ENCODE assay signal across 12 cellular contexts in the genomic region with DNA sequence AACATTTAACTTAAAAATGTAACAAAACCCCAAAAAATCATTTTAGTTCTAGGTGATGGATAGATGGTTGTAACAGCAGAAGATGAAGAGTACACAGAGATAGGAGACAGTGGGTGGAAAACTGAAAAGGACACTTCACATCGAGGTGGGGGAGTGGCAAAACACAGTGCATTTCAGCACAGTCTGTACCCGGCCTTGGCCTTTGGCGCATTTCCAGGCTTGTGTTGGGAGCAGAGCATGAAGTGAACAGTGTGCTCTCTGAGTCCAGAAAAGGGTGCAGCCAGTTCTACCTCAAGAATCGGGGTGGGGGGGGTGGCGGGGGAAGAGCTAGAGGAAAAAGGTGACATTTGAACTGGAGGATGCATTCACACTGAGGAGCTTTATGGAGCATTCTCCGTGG. TPM values are rescaled to one million over a fixed set of nuclear protein-coding genes. Genes with fewer than 3 reads are reported as not detected.
DNase-seq lines count a peak whose midpoint lies in the region; ATAC-seq, FAIRE-seq and TF ChIP-seq lines count a peak whose summit lies in the region.
"Had no signal": no experiment of that assay in that cellular context is flagged by ENCODE, and none has a peak within 500 bp of the region (broad histone marks: within the 10 kb centered on the region; RNA-seq: fewer than 3 reads in every experiment).

No MANE protein-coding gene starts in this region.

- DNase-seq in activated T-cell treated with anti-CD3 and anti-CD28 coated beads, Interleukin-2, amount 50 U/mL, for 4 hours, result no peak
- no peak for DNase-seq in activated T-cell treated with anti-CD3 and anti-CD28 coated beads, Interleukin-2, amount 50 U/mL, for 1 hour
- DNase-seq in kidney, result peak; percentile 76
- DNase-seq in posterior vena cava (ENCODE audit: low spot score), result no peak
- no peak for DNase-seq in NCI-H1092 treated with DMSO at 0.1 percent for 48 hours (lab: John Stamatoyannopoulos, UW)
- DNase-seq: KG1, NCI-H2081, trophoblast cell had no signal

- H3K27ac Mint-ChIP-seq in brain, result peak overlapping the region in 1 of 5 experiments; percentile 11

- no peaks in the 10 kb centered on the region for H3K9me3 Mint-ChIP-seq in activated T-cell treated with anti-CD3 and anti-CD28 coated beads, Interleukin-2, amount 50 U/mL, for 4 hours
- H3K9me3 Mint-ChIP-seq in brain, result peaks cover 0 to 18% (median 0%) of the 10 kb centered on the region in 5 experiments

- no peak for ATAC-seq in activated T-cell treated with anti-CD3 and anti-CD28 coated beads, Interleukin-2, amount 50 U/mL, for 4 hours
- no peak for ATAC-seq in GM21447 (IDR thresholded peaks at IDR 0.05; ENCODE audit: unreplicated experiment)
- ATAC-seq: left colon had no signal

- H3K4me3 ChIP-seq in kidney (ENCODE audit: low read length in 2 of 2), result no peak overlapping the region

- H3K36me3 Mint-ChIP-seq in activated T-cell treated with anti-CD3 and anti-CD28 coated beads, Interleukin-2, amount 50 U/mL, for 4 hours (ENCODE audit: insufficient read depth), result peaks cover 32% of the 10 kb centered on the region
- peaks cover 37% of the 10 kb centered on the region for H3K36me3 Mint-ChIP-seq in brain

- peaks cover 0 to 8% of the 10 kb centered on the region in 2 donors for H3K36me3 ChIP-seq in kidney (ENCODE audit: control insufficient read depth in 1 of 2, insufficient read depth in 2 of 2, low read length in 2 of 2)

- FAIRE-seq in kidney (lab: Jason Lieb, UNC), result no peak

- peaks cover 54% of the 10 kb centered on the region for H3K4me1 Mint-ChIP-seq in activated T-cell treated with anti-CD3 and anti-CD28 coated beads, Interleukin-2, amount 50 U/mL, for 4 hours (ENCODE audit: low read depth)
- H3K4me1 Mint-ChIP-seq in brain, result peaks cover 56% of the 10 kb centered on the region

- no peak overlapping the region for H3K9ac ChIP-seq in kidney (ENCODE audit: low read length in 2 of 2)

- H3K27me3 Mint-ChIP-seq in activated T-cell treated with anti-CD3 and anti-CD28 coated beads, Interleukin-2, amount 50 U/mL, for 4 hours (ENCODE audit: low read depth), result no peaks in the 10 kb centered on the region
- H3K27me3 Mint-ChIP-seq in brain, result peaks cover 8% of the 10 kb centered on the region

- peaks cover 0 to 4% of the 10 kb centered on the region in 2 donors for H3K4me1 ChIP-seq in kidney (ENCODE audit: control insufficient read depth in 1 of 2, insufficient read depth in 1 of 2, low read depth in 1 of 2, low read length in 2 of 2)

- no peak for TF ChIP-seq CTCF in brain (conservative IDR thresholded peaks at IDR 0.05)
- TF ChIP-seq CTCF in kidney (IDR thresholded peaks at IDR 0.05; ENCODE audit: borderline replicate concordance, extremely low read depth, insufficient read depth), result no peak

- H3K4me3 Mint-ChIP-seq in activated T-cell treated with anti-CD3 and anti-CD28 coated beads, Interleukin-2, amount 50 U/mL, for 4 hours, result peak overlapping the region; percentile 54
- peak overlapping the region in 4 of 5 experiments; percentile 9 to 91 (median 47) for H3K4me3 Mint-ChIP-seq in brain

- no peaks in the 10 kb centered on the region for H3K9me3 ChIP-seq in kidney (ENCODE audit: control insufficient read depth in 1 of 2, low read length in 2 of 2)

- H3K27ac ChIP-seq in kidney (ENCODE audit: low read depth in 2 of 2, low read length in 2 of 2), result no peak overlapping the region
- H3K27ac ChIP-seq in temporal lobe (ENCODE audit: low read depth, low read length), result peak overlapping the region; percentile 79

- intact Hi-C loops in kidney (cut with DNase I) (no loop called here), posterior vena cava (cut with DNase I) (no loop called here)

RNA-seq across cellular contexts. Expression of gene TSPYL2, which starts 4.3 kb away (rescaled TPM):
- total RNA-seq in activated T-cell treated with anti-CD3 and anti-CD28 coated beads, Interleukin-2, amount 50 U/mL, for 4 hours, result 10 to 100 TPM; 55.8 to 73.3 (median 69.3) TPM
- polyA plus RNA-seq in brain (ENCODE audit: insufficient read depth, low read depth, low replicate concordance), result 49.9 TPM
- total RNA-seq in kidney, result 36.6 TPM
- polyA plus RNA-seq in kidney (ENCODE audit: insufficient read depth, low read depth, low replicate concordance), result 8.0 TPM
- 8.4 TPM for total RNA-seq in temporal lobe
- total RNA-seq in posterior vena cava, result 10 to 100 TPM; 59.3 to 67.9 TPM

RNA-seq across cellular contexts. Expression of gene KANTR, which starts 7.5 kb away (rescaled TPM):
- total RNA-seq in activated T-cell treated with anti-CD3 and anti-CD28 coated beads, Interleukin-2, amount 50 U/mL, for 4 hours, result 1 to 10 TPM; 3.4 to 4.1 (median 3.6) TPM
- polyA plus RNA-seq in brain (ENCODE audit: insufficient read depth, low read depth, low replicate concordance) (3.1 TPM), kidney (ENCODE audit: insufficient read depth, low read depth, low replicate concordance) (3.7 TPM)
- total RNA-seq in kidney (11.5 TPM), temporal lobe (30.5 TPM), posterior vena cava (10 to 100 TPM; 10.2 to 10.5 TPM)

RNA-seq across cellular contexts. Expression of gene GPR173, which starts 37.9 kb away (rescaled TPM):
- total RNA-seq in activated T-cell treated with anti-CD3 and anti-CD28 coated beads, Interleukin-2, amount 50 U/mL, for 4 hours, result under 1 TPM in 1 of 3 donors, not detected in 2; 0.05 TPM
- polyA plus RNA-seq in brain (ENCODE audit: insufficient read depth, low read depth, low replicate concordance), result 26.3 TPM
- total RNA-seq in kidney, result 5.4 TPM
- 1.7 TPM for polyA plus RNA-seq in kidney (ENCODE audit: insufficient read depth, low read depth, low replicate concordance)
- 26.1 TPM for total RNA-seq in temporal lobe
- 1 to 10 TPM; 2.7 to 3.7 TPM for total RNA-seq in posterior vena cava
